In the genomic region with DNA sequence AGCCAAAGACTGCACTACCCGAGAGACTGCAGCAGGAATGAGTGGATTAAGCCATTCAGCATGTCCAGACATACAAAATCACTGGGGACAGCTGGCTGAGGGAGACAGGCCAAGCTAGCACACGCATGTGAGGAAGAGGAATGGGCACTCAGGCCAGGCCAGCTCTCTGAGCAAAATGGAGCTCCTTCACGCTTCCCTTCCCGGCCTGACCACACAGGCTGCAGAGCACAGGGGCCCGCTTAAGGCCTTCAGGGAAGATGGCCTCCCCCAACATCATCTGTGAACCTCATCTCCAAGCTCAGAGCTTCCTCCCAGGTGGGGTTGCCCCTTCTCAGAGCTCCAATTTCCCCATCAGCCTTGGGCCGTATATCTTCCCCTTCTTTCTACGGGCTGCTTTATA, we compare ENCODE assay signal across 23 cellular contexts. TPM values are rescaled to one million over a fixed set of nuclear protein-coding genes. Genes with fewer than 3 reads are reported as not detected.
DNase-seq lines count a peak whose midpoint lies in the region; ATAC-seq and TF ChIP-seq lines count a peak whose summit lies in the region.
"Had no signal": no experiment of that assay in that cellular context is flagged by ENCODE, and none has a peak within 500 bp of the region (broad histone marks: within the 10 kb centered on the region; RNA-seq: fewer than 3 reads in every experiment).

No MANE protein-coding gene starts in this region.

- no peak overlapping the region for H3K27ac Mint-ChIP-seq in MCF 10A (ENCODE audit: low read depth, unreplicated experiment)
- H3K27ac Mint-ChIP-seq: activated naive CD8-positive, alpha-beta T cell treated with anti-CD3 and anti-CD28 coated beads for 36 hours; activated T-helper 17 cell treated with anti-CD3 and anti-CD28 coated beads, Interleukin-2, amount 50 U/mL, for 72 hours; naive thymus-derived CD8-positive, alpha-beta T cell; WTC11 had no signal

- no peak for TF ChIP-seq POLR2A in prostate gland (IDR thresholded peaks at IDR 0.05)

- intact Hi-C loops in prostate gland (cut with DNase I) (no loop called here), MCF 10A (cut with micrococcal nuclease) (no loop called here)

- H3K4me3 ChIP-seq in BLaER1 = no peak overlapping the region
- H3K4me3 ChIP-seq in prostate gland = no peak overlapping the region
- H3K4me3 ChIP-seq: SK-N-MC had no signal

- H3K4me2 ChIP-seq in BLaER1 = peak overlapping the region; percentile 95

- POLR2A ChIA-PET in MCF 10A (lab: Yijun Ruan, JAX) = interaction anchor here (0.6 to 1.2 kb wide), 3 partner anchors 15 to 1258 kb away, joined by 3 read pairs; no protein-coding TSS in a partner anchor

- no peaks in the 10 kb centered on the region for H3K27me3 ChIP-seq in BLaER1
- H3K27me3 ChIP-seq in prostate gland (replicated peaks; ENCODE audit: insufficient read depth) = no peaks in the 10 kb centered on the region

- no peaks in the 10 kb centered on the region for H4K20me1 ChIP-seq in BLaER1

- H3K4me1 Mint-ChIP-seq in MCF 10A (ENCODE audit: insufficient read depth, unreplicated experiment) = peaks cover 10% of the 10 kb centered on the region
- H3K4me1 Mint-ChIP-seq: activated naive CD8-positive, alpha-beta T cell treated with anti-CD3 and anti-CD28 coated beads for 36 hours; activated T-helper 17 cell treated with anti-CD3 and anti-CD28 coated beads, Interleukin-2, amount 50 U/mL, for 72 hours had no signal

- DNase-seq in Daoy (ENCODE audit: low read depth) (peak; percentile 2), ecto neural progenitor cell (ENCODE audit: low spot score) (peak; percentile 39), prostate gland (ENCODE audit: low spot score) (peak; percentile 1), NCI-H82 treated with DMSO at 0.1 percent for 48 hours (lab: John Stamatoyannopoulos, UW; ENCODE audit: unreplicated experiment) (no peak), MCF 10A (ENCODE audit: unreplicated experiment) (no peak)
- DNase-seq: activated naive CD8-positive, alpha-beta T cell treated with anti-CD3 and anti-CD28 coated beads for 36 hours; cortex of kidney; NCI-H1436 treated with DMSO at 0.1 percent for 48 hours; NCI-H82; stimulated activated CD4-positive, alpha-beta T cell treated with anti-CD3 and anti-CD28 coated beads, Interleukin-12 subunit alpha, Interleukin-12 subunit beta, amount 100 ng/mL, for 4 hours had no signal

- CTCF ChIA-PET in MCF 10A (lab: Yijun Ruan, JAX) = interaction anchor here (0.6 to 7.6 kb wide), 12 partner anchors 13 to 527 kb away, joined by 3 to 60 read pairs (median 5); no protein-coding TSS in a partner anchor

- TF ChIP-seq CTCF in prostate gland (IDR thresholded peaks at IDR 0.05) (no peak), MCF 10A (IDR thresholded peaks at IDR 0.05; ENCODE audit: unreplicated experiment) (no peak)

- no peaks in the 10 kb centered on the region for H3K36me3 ChIP-seq in BLaER1
- H3K36me3 ChIP-seq in prostate gland = no peaks in the 10 kb centered on the region

- H3K9me3 Mint-ChIP-seq in MCF 10A (ENCODE audit: unreplicated experiment) = no peaks in the 10 kb centered on the region
- H3K9me3 Mint-ChIP-seq: activated naive CD8-positive, alpha-beta T cell treated with anti-CD3 and anti-CD28 coated beads for 36 hours; activated T-helper 17 cell treated with anti-CD3 and anti-CD28 coated beads, Interleukin-2, amount 50 U/mL, for 72 hours; naive thymus-derived CD8-positive, alpha-beta T cell; WTC11 had no signal

- BruUV-seq in MCF 10A (replicated peaks; lab: Mats Ljungman, UMichigan) = no TSS peak

- H3K36me3 Mint-ChIP-seq in MCF 10A (ENCODE audit: insufficient read depth, unreplicated experiment) = no peaks in the 10 kb centered on the region
- H3K36me3 Mint-ChIP-seq: activated naive CD8-positive, alpha-beta T cell treated with anti-CD3 and anti-CD28 coated beads for 36 hours; naive thymus-derived CD8-positive, alpha-beta T cell; WTC11 had no signal

- H3K9me3 ChIP-seq in BLaER1 (no peaks in the 10 kb centered on the region), prostate gland (no peaks in the 10 kb centered on the region)

- peak overlapping the region; percentile 93 for H3K27ac ChIP-seq in BLaER1
- H3K27ac ChIP-seq in prostate gland = no peak overlapping the region
- H3K27ac ChIP-seq: foreskin keratinocyte, SK-N-MC had no signal

- no peak for ATAC-seq in GM19395 (IDR thresholded peaks at IDR 0.05; ENCODE audit: unreplicated experiment)
- ATAC-seq: activated T-helper 17 cell treated with anti-CD3 and anti-CD28 coated beads, Interleukin-2, amount 50 U/mL, for 72 hours; naive thymus-derived CD8-positive, alpha-beta T cell; WTC11 had no signal

- WGBS in prostate gland = 75% methylated on average over 7 of the region's 7 CpGs

- H3K4me1 ChIP-seq in BLaER1 (peaks cover 100% of the 10 kb centered on the region), prostate gland (replicated peaks) (no peaks in the 10 kb centered on the region)
- H3K4me1 ChIP-seq: foreskin keratinocyte had no signal

- no peaks in the 10 kb centered on the region for H3K27me3 Mint-ChIP-seq in MCF 10A (ENCODE audit: insufficient read depth, unreplicated experiment)

- H3K9ac ChIP-seq in BLaER1 = no peak overlapping the region; the same call in 1 of the 2 replicates

- no peak overlapping the region for H3K4me3 Mint-ChIP-seq in MCF 10A (ENCODE audit: unreplicated experiment)
- H3K4me3 Mint-ChIP-seq: activated naive CD8-positive, alpha-beta T cell treated with anti-CD3 and anti-CD28 coated beads for 36 hours; activated T-helper 17 cell treated with anti-CD3 and anti-CD28 coated beads, Interleukin-2, amount 50 U/mL, for 72 hours; naive thymus-derived CD8-positive, alpha-beta T cell; WTC11 had no signal

RNA-seq across cellular contexts. Expression of gene DCANP1, which starts 8.4 kb away (rescaled TPM):
- not detected in 2 replicates for total RNA-seq in Daoy (2014; rRNA removed; shearing (Covaris generic))
- not detected for total RNA-seq in prostate gland
- not detected in 2 replicates for total RNA-seq in MCF 10A (2022)
- total RNA-seq: activated CD8-positive, alpha-beta memory T cell treated with anti-CD3 and anti-CD28 coated beads for 36 hours; activated naive CD8-positive, alpha-beta T cell treated with anti-CD3 and anti-CD28 coated beads for 36 hours; activated T-helper 17 cell treated with anti-CD3 and anti-CD28 coated beads, Interleukin-2, amount 50 U/mL, for 72 hours; foreskin keratinocyte; H4; M059J; naive thymus-derived CD8-positive, alpha-beta T cell; pulmonary artery endothelial cell; T-helper 2 cell treated with Interferon-gamma antibody and Interleukin-4, amounts not matched to agents 100 ng/mL and 5 ng/mL, for 36 hours; temporal lobe; WTC11 had no signal

RNA-seq across cellular contexts. Expression of gene TIFAB, which starts 13.4 kb away (rescaled TPM):
- not detected in 2 replicates for total RNA-seq in Daoy (2014; rRNA removed; shearing (Covaris generic))
- total RNA-seq in prostate gland (not detected), MCF 10A (2022) (not detected in 2 replicates)
- total RNA-seq: activated CD8-positive, alpha-beta memory T cell treated with anti-CD3 and anti-CD28 coated beads for 36 hours; activated naive CD8-positive, alpha-beta T cell treated with anti-CD3 and anti-CD28 coated beads for 36 hours; activated T-helper 17 cell treated with anti-CD3 and anti-CD28 coated beads, Interleukin-2, amount 50 U/mL, for 72 hours; foreskin keratinocyte; H4; M059J; naive thymus-derived CD8-positive, alpha-beta T cell; pulmonary artery endothelial cell; T-helper 2 cell treated with Interferon-gamma antibody and Interleukin-4, amounts not matched to agents 100 ng/mL and 5 ng/mL, for 36 hours; WTC11 had no signal

RNA-seq across cellular contexts. Expression of gene MACROH2A1, which starts 39.7 kb away (rescaled TPM):
- total RNA-seq in Daoy (2014; rRNA removed; shearing (Covaris generic)) = 301 and 334 TPM in 2 replicates
- total RNA-seq in prostate gland (100 to 1,000 TPM; 189 to 191 TPM), MCF 10A (2022) (266 and 306 TPM in 2 replicates)

Comparison
In these comparisons a context has a peak if more than half of its experiments do, and no peak if none do; other contexts are left out.
1. DNase-seq: peak in Daoy (single experiment), ecto neural progenitor cell (single experiment) and prostate gland (single experiment); none in NCI-H82 treated with DMSO at 0.1 percent for 48 hours (single experiment) and MCF 10A (single experiment).